Comparison of ENCODE assay signal across 28 cellular contexts in the genomic region with DNA sequence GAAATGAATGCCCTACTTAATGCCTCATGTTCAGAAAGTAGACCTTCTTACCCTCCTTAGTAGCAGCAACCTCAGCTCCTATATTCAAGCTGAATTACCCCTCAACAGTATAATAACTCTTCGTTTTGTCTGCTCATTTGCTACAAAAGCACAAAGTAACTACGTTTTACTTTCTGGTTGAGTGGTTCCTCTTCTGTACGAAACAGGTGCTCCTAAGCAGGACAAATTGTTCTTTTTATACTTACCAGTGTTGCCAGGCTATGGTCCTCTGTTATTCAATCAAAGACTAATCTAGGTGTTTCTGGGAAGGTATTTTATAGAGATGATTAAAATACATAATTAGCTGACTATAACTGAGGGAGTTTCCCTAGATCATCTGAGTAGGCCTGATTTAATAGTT.
"Had no signal": no experiment of that assay in that cellular context is flagged by ENCODE, and none has a peak within 500 bp of the region (broad histone marks: within the 10 kb centered on the region; RNA-seq: fewer than 3 reads in every experiment).

No MANE protein-coding gene starts in this region.

- FAIRE-seq: kidney, urothelium cell line had no signal

- ATAC-seq: natural killer cell; right lobe of liver; stimulated activated memory B cell treated with anti-CD40 and anti-IgM and Interleukin-4, amounts not matched to agents 10 μg/mL and 1 μg/mL and 100 μg/mL, for 72 hours; stimulated activated naive CD8-positive, alpha-beta T cell treated with anti-CD3 and anti-CD28 coated beads, Interleukin-15, amount 100 ng/mL, for 72 hours; upper lobe of right lung had no signal

- H3K27ac ChIP-seq: hepatocyte, left ventricle myocardium inferior, neural progenitor cell, neutrophil, ovary, right atrium auricular region, right lobe of liver, thyroid gland, transverse colon, upper lobe of right lung had no signal

- H3K9ac ChIP-seq: neural progenitor cell had no signal

- H3K79me2 ChIP-seq: hepatocyte had no signal

- H3K4me2 ChIP-seq: hepatocyte, neural progenitor cell, smooth muscle cell had no signal

- H3K36me3 ChIP-seq: heart right ventricle, left ventricle myocardium inferior, neural progenitor cell, neutrophil, ovary, right atrium auricular region, right lobe of liver, thyroid gland, transverse colon, upper lobe of right lung had no signal

- H2AFZ ChIP-seq: hepatocyte, neural progenitor cell had no signal

- DNase-seq: heart right ventricle; kidney; left ventricle myocardium inferior; mesendoderm; naive B cell; natural killer cell; nephron progenitor cell; occipital lobe; ovary; right lobe of liver; stimulated activated CD4-positive, alpha-beta T cell treated with anti-CD3 and anti-CD28 coated beads, Interleukin-1b, Interleukin-23, amount 100 ng/mL, for 48 hours; stimulated activated CD4-positive, alpha-beta T cell treated with anti-CD3 and anti-CD28 coated beads, Interleukin-2, amount 100 ng/mL, for 48 hours; stimulated activated CD4-positive, alpha-beta T cell treated with anti-CD3 and anti-CD28 coated beads, Interleukin-4, amount 100 ng/mL, for 4 hours; stimulated activated CD8-positive, alpha-beta memory T cell treated with anti-CD3 and anti-CD28 coated beads, Interleukin-4, amount 100 ng/mL, for 48 hours; stimulated activated naive CD4-positive, alpha-beta T cell treated with Interleukin-2 at 50 U/mL for 16 hours; stimulated activated naive CD8-positive, alpha-beta T cell treated with anti-CD3 and anti-CD28 coated beads, Interleukin-15, amount 100 ng/mL, for 72 hours; testis; thyroid gland; transverse colon; upper lobe of right lung had no signal

- H3K27me3 ChIP-seq: heart right ventricle, hepatocyte, neural progenitor cell, neutrophil, ovary, right atrium auricular region, right lobe of liver, testis, thyroid gland, transverse colon, upper lobe of right lung had no signal

- H3K4me1 ChIP-seq: right atrium auricular region, right lobe of liver, transverse colon, upper lobe of right lung had no signal

- H3K4me3 ChIP-seq: heart right ventricle, hepatocyte, left ventricle myocardium inferior, lung, neural progenitor cell, ovary, right atrium auricular region, right lobe of liver, smooth muscle cell, testis, thyroid gland, transverse colon, upper lobe of right lung had no signal

- H3K9me3 ChIP-seq: heart right ventricle, left ventricle myocardium inferior, neutrophil, ovary, right atrium auricular region, right lobe of liver, testis, thyroid gland, transverse colon, upper lobe of right lung had no signal
